10 cellular contexts compared by ENCODE assay signal in genomic region chr17:39867891-39868553, GRCh38. TPM values are rescaled to one million over a fixed set of nuclear protein-coding genes. Genes with fewer than 3 reads are reported as not detected.
DNase-seq lines count a peak whose midpoint lies in the region; ATAC-seq and TF ChIP-seq lines count a peak whose summit lies in the region.
"Had no signal": no experiment of that assay in that cellular context is flagged by ENCODE, and none has a peak within 500 bp of the region (broad histone marks: within the 10 kb centered on the region; RNA-seq: fewer than 3 reads in every experiment).

A gene with protein sequence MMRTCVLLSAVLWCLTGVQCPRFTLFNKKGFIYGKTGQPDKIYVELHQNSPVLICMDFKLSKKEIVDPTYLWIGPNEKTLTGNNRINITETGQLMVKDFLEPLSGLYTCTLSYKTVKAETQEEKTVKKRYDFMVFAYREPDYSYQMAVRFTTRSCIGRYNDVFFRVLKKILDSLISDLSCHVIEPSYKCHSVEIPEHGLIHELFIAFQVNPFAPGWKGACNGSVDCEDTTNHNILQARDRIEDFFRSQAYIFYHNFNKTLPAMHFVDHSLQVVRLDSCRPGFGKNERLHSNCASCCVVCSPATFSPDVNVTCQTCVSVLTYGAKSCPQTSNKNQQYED (plus strand): TSS chr17:39868202. CDS start chr17:39868355, 153 bp downstream.

- H3K9me3 ChIP-seq in endodermal cell (ENCODE audit: control insufficient read depth, low read length), result no peaks in the 10 kb centered on the region
- peaks cover 0 to 8% (median 0%) of the 10 kb centered on the region in 11 donors for H3K9me3 ChIP-seq in heart right ventricle

- H3K9me3 Mint-ChIP-seq in endodermal cell, result peaks cover 16% of the 10 kb centered on the region

- H3K4me3 ChIP-seq in endodermal cell (ENCODE audit: low read length) (no peak within 1 kb of the TSS), heart right ventricle (peak within 1 kb of the TSS in 1 of 10 donors; percentile 31)

- H3K27ac ChIP-seq in endodermal cell (ENCODE audit: low read depth, low read length) (no peak within 1 kb of the TSS), heart right ventricle (peak within 1 kb of the TSS in 1 of 10 donors; percentile 64)

- intact Hi-C loops in heart right ventricle (cut with DNase I), result loop anchor here in 1 of 10 donors (10.0 kb wide), 1 partner anchor 107 kb away; no protein-coding TSS in a partner anchor
- intact Hi-C loops in Right ventricle myocardium superior (cut with DNase I), result no loop called here

- H3K36me3 Mint-ChIP-seq in endodermal cell (ENCODE audit: low read depth), result no peaks in the 10 kb centered on the region

- H3K27me3 ChIP-seq in endodermal cell (ENCODE audit: control insufficient read depth, insufficient read depth, low read length, poor library complexity, severe bottlenecking) (peaks cover 43% of the 10 kb centered on the region), heart right ventricle (peaks cover 11 to 72% (median 67%) of the 10 kb centered on the region in 7 donors)

- peaks cover 68% of the 10 kb centered on the region for H3K27me3 Mint-ChIP-seq in endodermal cell (ENCODE audit: insufficient read depth)

- H3K9ac ChIP-seq in endodermal cell (ENCODE audit: extremely low read depth, low read length, poor library complexity, severe bottlenecking), result no peak within 1 kb of the TSS

- DNase-seq in activated CD4-positive, alpha-beta T cell treated with anti-CD3 and anti-CD28 coated beads, Interleukin-2, amount 50 U/mL, for 48 hours, result peak; percentile 62 to 71
- DNase-seq in endodermal cell, result peak; percentile 49
- peak; percentile 67 for DNase-seq in stimulated activated CD8-positive, alpha-beta memory T cell treated with anti-CD3 and anti-CD28 coated beads, Interleukin-4, amount 100 ng/mL, for 48 hours
- DNase-seq in heart right ventricle, result no peak
- DNase-seq in Right ventricle myocardium superior, result no peak
- no peak for DNase-seq in SHP77 (lab: John Stamatoyannopoulos, UW)

- H3K4me1 ChIP-seq in endodermal cell (ENCODE audit: control insufficient read depth, insufficient read depth, low read length) (no peaks in the 10 kb centered on the region), heart right ventricle (peaks cover 0 to 33% (median 7%) of the 10 kb centered on the region in 9 donors)

- H3K36me3 ChIP-seq in endodermal cell (ENCODE audit: control insufficient read depth, insufficient read depth, low read length) (no peaks in the 10 kb centered on the region), heart right ventricle (no peaks in the 10 kb centered on the region)

- no peaks in the 10 kb centered on the region for H3K4me1 Mint-ChIP-seq in endodermal cell

- H3K4me3 Mint-ChIP-seq in endodermal cell, result no peak within 1 kb of the TSS

- WGBS in endodermal cell (ENCODE audit: insufficient coverage in 1 of 2, insufficient read length in 1 of 2), 2 experiments, result 94 to 96% methylated on average over 36 to 67 of the region's 67 CpGs
- 13 to 16% methylated on average over 63 to 67 of the region's 67 CpGs for WGBS in heart right ventricle, 2 donors

- ATAC-seq in GM21528 (IDR thresholded peaks at IDR 0.05; ENCODE audit: low FRiP score, unreplicated experiment), result peak; percentile 1
- no peak for ATAC-seq in heart right ventricle
- no peak for ATAC-seq in GM21526 (IDR thresholded peaks at IDR 0.05; ENCODE audit: low FRiP score, unreplicated experiment)
- no peak for ATAC-seq in Right ventricle myocardium superior (ENCODE audit: poor library complexity)

- TF ChIP-seq CTCF in endodermal cell (conservative IDR thresholded peaks at IDR 0.05) (no peak), heart right ventricle (IDR thresholded peaks at IDR 0.05) (no peak)

- H3K27ac Mint-ChIP-seq in endodermal cell, result no peak within 1 kb of the TSS

RNA-seq across cellular contexts. Expression of the gene that starts here (rescaled TPM):
- total RNA-seq in endodermal cell, result not detected
- polyA plus RNA-seq in endodermal cell (2013, experiment 1 of 2), result not detected
- not detected for polyA plus RNA-seq in endodermal cell (2013, experiment 2 of 2)
- not detected for total RNA-seq in heart right ventricle
- polyA plus RNA-seq in heart right ventricle, result not detected
- total RNA-seq in Right ventricle myocardium superior, result not detected
- total RNA-seq: fibroblast of villous mesenchyme, urinary bladder had no signal

Comparison
In these comparisons a context has a peak if more than half of its experiments do, and no peak if none do; other contexts are left out.
1. Peak in DNase-seq in endodermal cell; RNA of the gene not detected or under 1 TPM.
2. DNase-seq: peak in activated CD4-positive, alpha-beta T cell treated with anti-CD3 and anti-CD28 coated beads, Interleukin-2, amount 50 U/mL, for 48 hours (2 of 2) and stimulated activated CD8-positive, alpha-beta memory T cell treated with anti-CD3 and anti-CD28 coated beads, Interleukin-4, amount 100 ng/mL, for 48 hours (single experiment); none in heart right ventricle (0 of 2), Right ventricle myocardium superior (single experiment) and SHP77 (0 of 2).